1 cellular context compared by ENCODE assay signal in genomic region chr1:23594149-23594917, GRCh38.
TF ChIP-seq lines count a peak whose summit lies in the region.

No MANE protein-coding gene starts in this region.

TF ChIP-seq in HepG2, 621 proteins besides CTCF, POLR2A, EP300 and RAD21 (continued from another document):
- peak; percentile 95 for TF ChIP-seq CHD4 (IDR thresholded peaks at IDR 0.05; ENCODE audit: borderline replicate concordance, low read length)
- no peak for TF ChIP-seq SNAPC5 (CRISPR knock-in tag; IDR thresholded peaks at IDR 0.05; ENCODE audit: borderline replicate concordance)
- TF ChIP-seq YEATS2 (CRISPR knock-in tag; IDR thresholded peaks at IDR 0.05; ENCODE audit: borderline replicate concordance), result no peak
- no peak for TF ChIP-seq IKZF4 (CRISPR knock-in tag; IDR thresholded peaks at IDR 0.05; ENCODE audit: borderline replicate concordance, low read depth, not compliant biosample characterization)
- no peak for TF ChIP-seq SUZ12 (IDR thresholded peaks at IDR 0.05; ENCODE audit: low read depth, low read length)
- TF ChIP-seq KDM2A (CRISPR knock-in tag; IDR thresholded peaks at IDR 0.05; ENCODE audit: borderline replicate concordance, low read depth), result no peak
- TF ChIP-seq CREB1 (IDR thresholded peaks at IDR 0.05), result no peak
- TF ChIP-seq CREB1 (CRISPR knock-in tag; IDR thresholded peaks at IDR 0.05), result 0 out of 2 replicates have a peak, but pooled peaks have one; percentile 40
- TF ChIP-seq ZNF768 (CRISPR knock-in tag; IDR thresholded peaks at IDR 0.05), result peak; percentile 90
